In genomic region chr12:10213168-10214130, GRCh38 we compare ENCODE assay signal across 8 cellular contexts. TPM values are rescaled to one million over a fixed set of nuclear protein-coding genes. Genes with fewer than 3 reads are reported as not detected.
DNase-seq lines count a peak whose midpoint lies in the region; ATAC-seq and TF ChIP-seq lines count a peak whose summit lies in the region.

No MANE protein-coding gene starts in this region.

- peaks cover 0 to 15% (median 0%) of the 10 kb centered on the region in 4 donors for H3K4me1 ChIP-seq in right lobe of liver

- peak overlapping the region; percentile 97 to 100 (median 100) for H3K27ac ChIP-seq in right lobe of liver

- DNase-seq in GM10248 (ENCODE audit: extremely low spot score) = peak; percentile 66
- peak; percentile 44 for DNase-seq in NCI-H460 (ENCODE audit: extremely low read depth, low read depth)
- peak; percentile 65 to 74 for DNase-seq in activated CD4-positive, alpha-beta T cell treated with anti-CD3 and anti-CD28 coated beads, Interleukin-2, amount 50 U/mL, for 4 hours
- DNase-seq in dermis microvascular lymphatic vessel endothelial cell (ENCODE audit: low read depth in 2 of 2) = peak; percentile 46 to 70
- DNase-seq in right lobe of liver = peak; percentile 72 to 92 (median 90)
- peak; percentile 57 to 64 for DNase-seq in stimulated activated CD4-positive, alpha-beta T cell treated with anti-CD3 and anti-CD28 coated beads, Interleukin-2, amount 100 ng/mL, for 48 hours
- no peak for DNase-seq in NCI-H1694 treated with DMSO at 0.1 percent for 48 hours (lab: John Stamatoyannopoulos, UW)

- no peak for TF ChIP-seq CTCF in GM10248 (IDR thresholded peaks at IDR 0.05; ENCODE audit: control extremely low read depth, extremely low read depth, low read depth, missing control alignments)
- no peak for TF ChIP-seq CTCF in right lobe of liver (IDR thresholded peaks at IDR 0.05)

- H3K9me3 ChIP-seq in right lobe of liver = no peaks in the 10 kb centered on the region

- CTCF ChIA-PET in GM10248 (lab: Yijun Ruan, JAX) = interaction anchor here (0.9 to 1.2 kb wide), 3 partner anchors 11 to 60 kb away, joined by 3 read pairs; no protein-coding TSS in a partner anchor

- peak; percentile 72 for TF ChIP-seq POLR2A in right lobe of liver (IDR thresholded peaks at IDR 0.05)

- intact Hi-C loops in right lobe of liver (cut with DNase I) = no loop called here

- H3K4me3 ChIP-seq in right lobe of liver = peak overlapping the region; percentile 61 to 78 (median 67)

- H3K27me3 ChIP-seq in right lobe of liver = no peaks in the 10 kb centered on the region

- POLR2A ChIA-PET in GM10248 (lab: Yijun Ruan, JAX) = interaction anchor here (0.7 kb wide), 1 partner anchor 465 kb away, joined by 3 read pairs; no protein-coding TSS in a partner anchor

- 2% methylated on average over 28 of the region's 47 CpGs for WGBS in right lobe of liver (ENCODE audit: insufficient coverage, low coverage, low lambda C conversion rate, missing lambda C conversion rate)

- peaks cover 0 to 14% (median 4%) of the 10 kb centered on the region in 4 donors for H3K36me3 ChIP-seq in right lobe of liver

- ATAC-seq in HG02588 (IDR thresholded peaks at IDR 0.05; ENCODE audit: unreplicated experiment) = peak; percentile 55
- ATAC-seq in right lobe of liver = peak; percentile 47 to 74 (median 66)

RNA-seq across cellular contexts. Expression of gene GABARAPL1, which starts 0.8 kb away (rescaled TPM):
- 38.1 and 42.7 TPM in 2 replicates for total RNA-seq in NCI-H460 (2014; rRNA removed; shearing (Covaris generic))
- 19.5 and 37.0 TPM in 2 replicates for polyA plus RNA-seq in NCI-H460 (2014; cell fraction: nucleus; rRNA removed)
- 51.3 and 123 TPM in 2 replicates for total RNA-seq in dermis microvascular lymphatic vessel endothelial cell
- total RNA-seq in right lobe of liver = 100 to 1,000 TPM in 1 of 6 experiments, 10 to 100 TPM in 5; 59.5 to 123 (median 83.4) TPM

RNA-seq across cellular contexts. Expression of gene TMEM52B, which starts 34.6 kb away (rescaled TPM):
- not detected in 2 replicates for total RNA-seq in NCI-H460 (2014; rRNA removed; shearing (Covaris generic))
- not detected in 2 replicates for polyA plus RNA-seq in NCI-H460 (2014; cell fraction: nucleus; rRNA removed)
- not detected in 2 replicates for total RNA-seq in dermis microvascular lymphatic vessel endothelial cell
- total RNA-seq in right lobe of liver = under 1 TPM in 2 of 6 experiments, not detected in 4; 0.06 TPM

RNA-seq across cellular contexts. Expression of gene OLR1, which starts 41.5 kb away (rescaled TPM):
- not detected in 2 replicates for total RNA-seq in NCI-H460 (2014; rRNA removed; shearing (Covaris generic))
- not detected in 2 replicates for polyA plus RNA-seq in NCI-H460 (2014; cell fraction: nucleus; rRNA removed)
- total RNA-seq in dermis microvascular lymphatic vessel endothelial cell (not detected in 2 replicates), right lobe of liver (1 to 10 TPM in 2 of 6 experiments, under 1 TPM in 2, not detected in 2; 0.23 to 3.9 (median 0.77) TPM)
